ENCODE assay signal across 30 cellular contexts in the genomic region with DNA sequence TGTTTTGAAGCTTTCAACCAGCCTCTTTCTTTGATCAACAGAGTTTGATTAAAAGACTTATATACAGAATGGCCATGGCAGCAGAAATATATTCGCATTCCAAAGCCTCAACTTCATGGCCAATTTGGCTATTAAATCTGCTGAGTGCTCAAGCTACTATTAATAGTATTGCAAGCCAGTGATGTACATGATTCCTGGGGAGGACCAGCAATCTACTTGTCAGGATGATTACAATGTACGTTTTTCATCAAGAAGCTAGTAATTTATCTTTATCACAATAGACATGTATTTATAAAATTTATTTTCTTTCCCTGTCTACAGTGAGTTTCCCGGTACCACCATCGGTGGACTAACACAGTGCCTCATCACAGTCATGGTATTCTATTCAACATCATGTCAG.
DNase-seq lines count a peak whose midpoint lies in the region; ATAC-seq and TF ChIP-seq lines count a peak whose summit lies in the region.
"Had no signal": no experiment of that assay in that cellular context is flagged by ENCODE, and none has a peak within 500 bp of the region (broad histone marks: within the 10 kb centered on the region; RNA-seq: fewer than 3 reads in every experiment).

No MANE protein-coding gene starts in this region.

- H3K4me3 ChIP-seq in SK-N-SH (ENCODE audit: low read depth in 2 of 2, low read length in 1 of 2) (no peak overlapping the region), BE2C (ENCODE audit: low read depth, low read length) (peak overlapping the region; percentile 39), neural cell (ENCODE audit: low read length) (peak overlapping the region; percentile 20), uterus (no peak overlapping the region)
- H3K4me3 ChIP-seq: A549; BLaER1; BLaER1 treated with 17β-estradiol and CSF1 and Interleukin-3, amounts not matched to agents 10 nM and 100 nM had no signal

- 43% methylated on average over 4 of the region's 4 CpGs for WGBS in SK-N-SH (ENCODE audit: low lambda C conversion rate)

- CTCF ChIA-PET in SK-N-SH (lab: Yijun Ruan, JAX): interaction anchor here (0.7 to 1.2 kb wide), 2 partner anchors 11 to 476 kb away, joined by 3 to 5 read pairs; no protein-coding TSS in a partner anchor

- no peaks in the 10 kb centered on the region; a peak in 1 of 4 replicates for H3K4me1 ChIP-seq in SK-N-SH (ENCODE audit: control insufficient read depth in 1 of 2, insufficient read depth in 2 of 2, low read depth in 1 of 2, low read length in 1 of 2)
- peaks cover 10% of the 10 kb centered on the region for H3K4me1 ChIP-seq in BE2C
- no peaks in the 10 kb centered on the region for H3K4me1 ChIP-seq in uterus
- H3K4me1 ChIP-seq: A549; BLaER1; BLaER1 treated with 17β-estradiol and CSF1 and Interleukin-3, amounts not matched to agents 10 nM and 100 nM; Caco-2 had no signal

- H3K9ac ChIP-seq in SK-N-SH (no peak overlapping the region), neural cell (ENCODE audit: low read length) (peak overlapping the region; percentile 20)
- H3K9ac ChIP-seq: BLaER1; BLaER1 treated with 17β-estradiol and CSF1 and Interleukin-3, amounts not matched to agents 10 nM and 100 nM had no signal

- H3K27ac ChIP-seq in SK-N-SH (ENCODE audit: low read depth in 2 of 2, low read length in 1 of 2) (no peak overlapping the region), neural cell (ENCODE audit: low read length) (peak overlapping the region; percentile 55), uterus (no peak overlapping the region)
- H3K27ac ChIP-seq: 22Rv1; A549; BLaER1; BLaER1 treated with 17β-estradiol and CSF1 and Interleukin-3, amounts not matched to agents 10 nM and 100 nM; C4-2B had no signal

- no peak for ATAC-seq in SK-N-SH treated with all-trans-retinoic acid at 6 μM for 48 hours
- ATAC-seq: A549; CD8-positive, alpha-beta T cell had no signal

- no peaks in the 10 kb centered on the region for H3K9me3 ChIP-seq in SK-N-SH
- no peaks in the 10 kb centered on the region for H3K9me3 ChIP-seq in BE2C
- H3K9me3 ChIP-seq in neural cell (ENCODE audit: low read length): no peaks in the 10 kb centered on the region
- no peaks in the 10 kb centered on the region for H3K9me3 ChIP-seq in uterus
- H3K9me3 ChIP-seq: A549; BLaER1; BLaER1 treated with 17β-estradiol and CSF1 and Interleukin-3, amounts not matched to agents 10 nM and 100 nM; Caco-2 had no signal

- H3K27me3 ChIP-seq in SK-N-SH (ENCODE audit: insufficient read depth): no peaks in the 10 kb centered on the region
- H3K27me3 ChIP-seq in BE2C: no peaks in the 10 kb centered on the region
- H3K27me3 ChIP-seq in neural cell (ENCODE audit: insufficient read depth, low read depth, low read length): no peaks in the 10 kb centered on the region
- no peaks in the 10 kb centered on the region for H3K27me3 ChIP-seq in uterus
- H3K27me3 ChIP-seq: BLaER1; BLaER1 treated with 17β-estradiol and CSF1 and Interleukin-3, amounts not matched to agents 10 nM and 100 nM had no signal

- no peak overlapping the region for H2AFZ ChIP-seq in SK-N-SH (ENCODE audit: low read depth)
- no peak overlapping the region for H2AFZ ChIP-seq in neural cell (ENCODE audit: low read depth, low read length)

- no peak overlapping the region for H3K4me2 ChIP-seq in SK-N-SH
- H3K4me2 ChIP-seq in neural cell (ENCODE audit: low read length): peak overlapping the region; percentile 31
- H3K4me2 ChIP-seq: A549; BLaER1; BLaER1 treated with 17β-estradiol and CSF1 and Interleukin-3, amounts not matched to agents 10 nM and 100 nM had no signal

- POLR2A ChIA-PET in SK-N-SH (lab: Yijun Ruan, JAX): no interaction called here

- no peaks in the 10 kb centered on the region for H3F3A ChIP-seq in SK-N-SH (replicated peaks; ENCODE audit: insufficient read depth)
- H3F3A ChIP-seq in neural cell (ENCODE audit: insufficient read depth, low read length, poor library complexity, severe bottlenecking): no peaks in the 10 kb centered on the region

- no peak for TF ChIP-seq POLR2A in uterus (IDR thresholded peaks at IDR 0.05)

- TF ChIP-seq CTCF in SK-N-SH (IDR thresholded peaks at IDR 0.05) (no peak), BE2C (IDR thresholded peaks at IDR 0.05; ENCODE audit: low read depth, low read length) (no peak), neural cell (IDR thresholded peaks at IDR 0.05; ENCODE audit: poor library complexity, severe bottlenecking) (no peak), uterus (IDR thresholded peaks at IDR 0.05) (no peak)

- intact Hi-C loops in uterus (cut with DNase I; ENCODE audit: low total_unique reads): no loop called here
- intact Hi-C loops in cardiac septum (cut with DNase I): no loop called here

- TF ChIP-seq RAD21 in SK-N-SH (IDR thresholded peaks at IDR 0.05; ENCODE audit: low read length) (no peak), neural cell (conservative IDR thresholded peaks at IDR 0.05) (no peak)

- H3K36me3 ChIP-seq in SK-N-SH (replicated peaks in 1 of 2; ENCODE audit: control insufficient read depth in 1 of 2, insufficient read depth in 2 of 2, low read length in 1 of 2): no peaks in the 10 kb centered on the region
- no peaks in the 10 kb centered on the region for H3K36me3 ChIP-seq in BE2C
- H3K36me3 ChIP-seq in neural cell (ENCODE audit: insufficient read depth, low read length): no peaks in the 10 kb centered on the region
- H3K36me3 ChIP-seq in uterus: no peaks in the 10 kb centered on the region
- H3K36me3 ChIP-seq: BLaER1; BLaER1 treated with 17β-estradiol and CSF1 and Interleukin-3, amounts not matched to agents 10 nM and 100 nM had no signal

- H3K79me2 ChIP-seq in SK-N-SH (ENCODE audit: insufficient read depth): no peaks in the 10 kb centered on the region
- H3K79me2 ChIP-seq in neural cell (replicated peaks; ENCODE audit: insufficient read depth, low read length): no peaks in the 10 kb centered on the region

- H3K9me2 ChIP-seq in SK-N-SH: no peaks in the 10 kb centered on the region
- no peaks in the 10 kb centered on the region for H3K9me2 ChIP-seq in neural cell (ENCODE audit: insufficient read depth, low read length)

- DNase-seq in SK-N-SH (no peak), BE2C (no peak), uterus (no peak), cardiac septum (ENCODE audit: low spot score) (no peak)
- DNase-seq: 8988T; ACHN; AML-193; C1 segment of cervical spinal cord; Caco-2; Calu3; CD4-positive, alpha-beta memory T cell; CD4-positive, alpha-beta T cell; CD4-positive, CD25-positive, alpha-beta regulatory T cell; CD8-positive, alpha-beta memory T cell; CD8-positive, alpha-beta T cell; COR-L47; DMS 273 treated with DMSO at 0.1 percent for 48 hours; DMS153; DMS53; DMS79; DMS79 treated with DMSO at 0.1 percent for 48 hours; DND-41; EL had no signal

- no peak for TF ChIP-seq EP300 in SK-N-SH (IDR thresholded peaks at IDR 0.05; ENCODE audit: borderline replicate concordance in 1 of 2, low read depth in 1 of 2, low read length in 1 of 2)
- peak; percentile 66 for TF ChIP-seq EP300 in neural cell (conservative IDR thresholded peaks at IDR 0.05; ENCODE audit: poor library complexity, severe bottlenecking)

- no peaks in the 10 kb centered on the region for H4K20me1 ChIP-seq in SK-N-SH (ENCODE audit: insufficient read depth)
- no peaks in the 10 kb centered on the region for H4K20me1 ChIP-seq in neural cell (ENCODE audit: insufficient read depth)
- H4K20me1 ChIP-seq: BLaER1; BLaER1 treated with 17β-estradiol and CSF1 and Interleukin-3, amounts not matched to agents 10 nM and 100 nM had no signal

TF ChIP-seq in SK-N-SH treated with all-trans-retinoic acid at 6 μM for 48 hours, 23 proteins besides CTCF, POLR2A, EP300 and RAD21 (continues in another document):
- TF ChIP-seq ZNF8 (CRISPR knock-in tag; IDR thresholded peaks at IDR 0.05): peak; percentile 14; the same call in 1 of the 2 replicates

TF ChIP-seq in SK-N-SH, 30 proteins besides CTCF, POLR2A, EP300 and RAD21 (continues in another document):
- TF ChIP-seq RFX5 (IDR thresholded peaks at IDR 0.05; ENCODE audit: low read length): no peak
- no peak for TF ChIP-seq FOXJ3 (CRISPR knock-in tag; IDR thresholded peaks at IDR 0.05)
- no peak for TF ChIP-seq MXI1 (IDR thresholded peaks at IDR 0.05; ENCODE audit: low read depth, low read length)
- no peak for TF ChIP-seq TAF1 (IDR thresholded peaks at IDR 0.05; ENCODE audit: borderline replicate concordance, low read depth, low read length)
- no peak for TF ChIP-seq RCOR1 (IDR thresholded peaks at IDR 0.05; ENCODE audit: low read length)

TF ChIP-seq in neural cell, 6 proteins besides CTCF, POLR2A, EP300 and RAD21:
- no peak for TF ChIP-seq TAF1 (IDR thresholded peaks at IDR 0.05; ENCODE audit: low read depth)
- TF ChIP-seq POLR2AphosphoS5 (IDR thresholded peaks at IDR 0.05): peak; percentile 46
- no peak for TF ChIP-seq SMC3 (conservative IDR thresholded peaks at IDR 0.05; ENCODE audit: poor library complexity)

Comparison
In these comparisons a context has a peak if more than half of its experiments do, and no peak if none do; other contexts are left out.
1. H3K4me3 ChIP-seq: peak in BE2C (single experiment) and neural cell (single experiment); none in SK-N-SH (0 of 2) and uterus (0 of 2).